In genomic region chr2:30957591-30957990, GRCh38 we compare ENCODE assay signal across 9 cellular contexts.
"Had no signal": no experiment of that assay in that cellular context is flagged by ENCODE, and none has a peak within 500 bp of the region (broad histone marks: within the 10 kb centered on the region; RNA-seq: fewer than 3 reads in every experiment).

No MANE protein-coding gene starts in this region.

- H3K4me3 ChIP-seq: GM23248, HAP-1, K562 had no signal

- H3K36me3 ChIP-seq: HAP-1 had no signal

- FAIRE-seq: HTR-8/SVneo, K562 had no signal

- ATAC-seq: HCT116, K562 had no signal

- H3K27ac ChIP-seq: GM23248 had no signal

- H3K9ac ChIP-seq: GM23248 had no signal

- H3K9me3 ChIP-seq: HAP-1 had no signal

- H3K4me1 ChIP-seq: HAP-1 had no signal

- DNase-seq: GM23248, GOT3, H7, HFFc6, KG1 had no signal
